ENCODE assay signal across 37 cellular contexts in genomic region chr17:10674696-10675095, GRCh38.
"Had no signal": no experiment of that assay in that cellular context is flagged by ENCODE, and none has a peak within 500 bp of the region (broad histone marks: within the 10 kb centered on the region; RNA-seq: fewer than 3 reads in every experiment).

No MANE protein-coding gene starts in this region.

- H3K9me3 Mint-ChIP-seq: activated B cell treated with CpG ODN at 0.5 μM for 24 hours; activated CD4-positive, alpha-beta memory T cell treated with anti-CD3 and anti-CD28 coated beads for 36 hours; activated CD4-positive, alpha-beta T cell treated with anti-CD3 and anti-CD28 coated beads, Interleukin-2, amount 10 ng/mL, durations not matched to agents 24 days and 14 days; activated CD8-positive, alpha-beta T cell treated with anti-CD3 and anti-CD28 coated beads for 36 hours; activated naive CD4-positive, alpha-beta T cell treated with anti-CD3 and anti-CD28 coated beads for 36 hours; activated naive CD4-positive, alpha-beta T cell treated with anti-CD3 and anti-CD28 coated beads, Interleukin-2, amount 50 U/mL, for 72 hours; activated naive CD8-positive, alpha-beta T cell treated with anti-CD3 and anti-CD28 coated beads for 36 hours; activated T-cell treated with anti-CD3 and anti-CD28 coated beads, Interleukin-2, amount 50 U/mL, for 4 hours; activated T-cell treated with anti-CD3 and anti-CD28 coated beads, Interleukin-2, amount 50 U/mL, for 72 hours; activated T-helper 1 cell treated with anti-CD3 and anti-CD28 coated beads, Interleukin-12 subunit alpha, Interleukin-12 subunit beta, Interleukin-2, Interleukin-4 antibody, amounts not matched to agents 30 ng/mL and 10 ng/mL and 1 ng/mL, durations not matched to agents 14 hours and 24 hours and 36 hours; activated T-helper 17 cell treated with anti-CD3 and anti-CD28 coated beads, Interleukin-2, amount 50 U/mL, for 72 hours; central memory CD8-positive, alpha-beta T cell; T-helper 1 cell treated with Interleukin-12 subunit alpha and Interleukin-12 subunit beta and Interleukin-4 antibody, amounts not matched to agents 30 μg/mL and 1 μg/mL, for 36 hours; T-helper 2 cell treated with Interferon-gamma antibody and Interleukin-4, amounts not matched to agents 5 μg/mL and 100 μg/mL, for 36 hours had no signal

- H3K27ac Mint-ChIP-seq: activated B cell treated with CpG ODN at 0.5 μM for 24 hours; activated CD4-positive, alpha-beta memory T cell treated with anti-CD3 and anti-CD28 coated beads for 36 hours; activated CD4-positive, alpha-beta T cell treated with anti-CD3 and anti-CD28 coated beads, Interleukin-2, amount 10 ng/mL, durations not matched to agents 24 days and 14 days; activated CD8-positive, alpha-beta T cell treated with anti-CD3 and anti-CD28 coated beads for 36 hours; activated naive CD4-positive, alpha-beta T cell treated with anti-CD3 and anti-CD28 coated beads for 36 hours; activated naive CD8-positive, alpha-beta T cell treated with anti-CD3 and anti-CD28 coated beads for 36 hours; activated T-cell treated with anti-CD3 and anti-CD28 coated beads, Interleukin-2, amount 50 U/mL, for 72 hours; activated T-helper 1 cell treated with anti-CD3 and anti-CD28 coated beads, Interleukin-12 subunit alpha, Interleukin-12 subunit beta, Interleukin-2, Interleukin-4 antibody, amounts not matched to agents 30 ng/mL and 10 ng/mL and 1 ng/mL, durations not matched to agents 14 hours and 24 hours and 36 hours; activated T-helper 17 cell treated with anti-CD3 and anti-CD28 coated beads, Interleukin-2, amount 50 U/mL, for 72 hours; T-helper 1 cell treated with Interleukin-12 subunit alpha and Interleukin-12 subunit beta and Interleukin-4 antibody, amounts not matched to agents 30 μg/mL and 1 μg/mL, for 36 hours; T-helper 2 cell treated with Interferon-gamma antibody and Interleukin-4, amounts not matched to agents 5 μg/mL and 100 μg/mL, for 36 hours had no signal

- H3K4me3 Mint-ChIP-seq: activated B cell treated with CpG ODN at 0.5 μM for 24 hours; activated CD4-positive, alpha-beta memory T cell treated with anti-CD3 and anti-CD28 coated beads for 36 hours; activated CD4-positive, alpha-beta T cell treated with anti-CD3 and anti-CD28 coated beads, Interleukin-2, amount 10 ng/mL, durations not matched to agents 24 days and 14 days; activated CD8-positive, alpha-beta T cell treated with anti-CD3 and anti-CD28 coated beads for 36 hours; activated naive CD4-positive, alpha-beta T cell treated with anti-CD3 and anti-CD28 coated beads for 36 hours; activated naive CD8-positive, alpha-beta T cell treated with anti-CD3 and anti-CD28 coated beads for 36 hours; activated T-cell treated with anti-CD3 and anti-CD28 coated beads, Interleukin-2, amount 50 U/mL, for 4 hours; activated T-cell treated with anti-CD3 and anti-CD28 coated beads, Interleukin-2, amount 50 U/mL, for 72 hours; activated T-helper 1 cell treated with anti-CD3 and anti-CD28 coated beads, Interleukin-12 subunit alpha, Interleukin-12 subunit beta, Interleukin-2, Interleukin-4 antibody, amounts not matched to agents 30 ng/mL and 10 ng/mL and 1 ng/mL, durations not matched to agents 14 hours and 24 hours and 36 hours; activated T-helper 17 cell treated with anti-CD3 and anti-CD28 coated beads, Interleukin-2, amount 50 U/mL, for 72 hours; central memory CD8-positive, alpha-beta T cell; T-helper 1 cell treated with Interleukin-12 subunit alpha and Interleukin-12 subunit beta and Interleukin-4 antibody, amounts not matched to agents 30 μg/mL and 1 μg/mL, for 36 hours; T-helper 2 cell treated with Interferon-gamma antibody and Interleukin-4, amounts not matched to agents 5 μg/mL and 100 μg/mL, for 36 hours had no signal

- H3K4me3 ChIP-seq: adrenal gland, body of pancreas, breast epithelium had no signal

- H3K27ac ChIP-seq: adrenal gland, body of pancreas, brain microvascular endothelial cell, breast epithelium, VCaP had no signal

- H3K4me1 Mint-ChIP-seq: activated B cell treated with CpG ODN at 0.5 μM for 24 hours; activated CD4-positive, alpha-beta T cell treated with anti-CD3 and anti-CD28 coated beads, Interleukin-2, amount 10 ng/mL, durations not matched to agents 24 days and 14 days; activated naive CD8-positive, alpha-beta T cell treated with anti-CD3 and anti-CD28 coated beads for 36 hours; activated T-helper 17 cell treated with anti-CD3 and anti-CD28 coated beads, Interleukin-2, amount 50 U/mL, for 72 hours; central memory CD8-positive, alpha-beta T cell had no signal

- H3K36me3 ChIP-seq: breast epithelium had no signal

- DNase-seq: activated B cell treated with CpG ODN at 0.5 μM for 24 hours; activated CD4-positive, alpha-beta memory T cell treated with anti-CD3 and anti-CD28 coated beads for 36 hours; activated CD4-positive, alpha-beta T cell treated with anti-CD3 and anti-CD28 coated beads for 4 hours; activated CD4-positive, alpha-beta T cell treated with anti-CD3 and anti-CD28 coated beads, Interleukin-2, amount 10 ng/mL, durations not matched to agents 24 days and 14 days; activated CD4-positive, alpha-beta T cell treated with anti-CD3 and anti-CD28 coated beads, Interleukin-2, amount 50 U/mL, for 1 hour; activated CD4-positive, alpha-beta T cell treated with anti-CD3 and anti-CD28 coated beads, Interleukin-2, amount 50 U/mL, for 4 hours; activated CD4-positive, CD25-positive, alpha-beta regulatory T cell treated with anti-CD3 and anti-CD28 coated beads, Interleukin-2, amount 50 U/mL, for 72 hours; activated CD8-positive, alpha-beta memory T cell treated with anti-CD3 and anti-CD28 coated beads, Interleukin-2, amount 50 U/mL, for 4 hours; activated CD8-positive, alpha-beta T cell treated with anti-CD3 and anti-CD28 coated beads for 36 hours; activated effector memory CD4-positive, alpha-beta T cell treated with anti-CD3 and anti-CD28 coated beads, Interleukin-2, amount 50 U/mL, for 16 hours; activated gamma-delta T cell treated with Interleukin-2 at 50 U/mL for 16 hours; activated naive CD4-positive, alpha-beta T cell; activated naive CD4-positive, alpha-beta T cell treated with anti-CD3 and anti-CD28 coated beads for 36 hours; activated naive CD4-positive, alpha-beta T cell treated with anti-CD3 and anti-CD28 coated beads, Interleukin-2, amount 50 U/mL, for 16 hours; activated naive CD8-positive, alpha-beta T cell treated with anti-CD3 and anti-CD28 coated beads for 36 hours; activated T-cell treated with anti-CD3 and anti-CD28 coated beads for 4 hours; activated T-cell treated with anti-CD3 and anti-CD28 coated beads, Interleukin-2, amount 50 U/mL, for 1 hour; activated T-cell treated with anti-CD3 and anti-CD28 coated beads, Interleukin-2, amount 50 U/mL, for 4 hours; activated T-cell treated with anti-CD3 and anti-CD28 coated beads, Interleukin-2, amount 50 U/mL, for 72 hours; adrenal gland; amniotic stem cell; aorta; body of pancreas; brain microvascular endothelial cell; caudate nucleus; cerebellar nuclear complex; T-helper 1 cell; T-helper 2 cell; T-helper 9 cell had no signal

- H3K9me3 ChIP-seq: adrenal gland, body of pancreas, breast epithelium had no signal

- H3K27me3 ChIP-seq: adrenal gland, body of pancreas, brain microvascular endothelial cell, breast epithelium had no signal

- ATAC-seq: activated CD8-positive, alpha-beta T cell treated with anti-CD3 and anti-CD28 coated beads for 36 hours; activated naive CD4-positive, alpha-beta T cell treated with anti-CD3 and anti-CD28 coated beads, Interleukin-2, amount 50 U/mL, for 72 hours; activated T-cell treated with anti-CD3 and anti-CD28 coated beads, Interleukin-2, amount 50 U/mL, for 4 hours; activated T-cell treated with anti-CD3 and anti-CD28 coated beads, Interleukin-2, amount 50 U/mL, for 72 hours; activated T-helper 17 cell treated with anti-CD3 and anti-CD28 coated beads, Interleukin-2, amount 50 U/mL, for 72 hours; body of pancreas had no signal

- H3K4me1 ChIP-seq: adrenal gland, body of pancreas, breast epithelium had no signal

- H3K27me3 Mint-ChIP-seq: activated B cell treated with CpG ODN at 0.5 μM for 24 hours; activated CD4-positive, alpha-beta memory T cell treated with anti-CD3 and anti-CD28 coated beads for 36 hours; activated CD4-positive, alpha-beta T cell treated with anti-CD3 and anti-CD28 coated beads, Interleukin-2, amount 10 ng/mL, durations not matched to agents 24 days and 14 days; activated CD8-positive, alpha-beta T cell treated with anti-CD3 and anti-CD28 coated beads for 36 hours; activated naive CD8-positive, alpha-beta T cell treated with anti-CD3 and anti-CD28 coated beads for 36 hours; activated T-helper 17 cell treated with anti-CD3 and anti-CD28 coated beads, Interleukin-2, amount 50 U/mL, for 72 hours; central memory CD8-positive, alpha-beta T cell had no signal
